ENCODE assay signal across 8 cellular contexts in genomic region chr3:65963787-65964707, GRCh38.
DNase-seq lines count a peak whose midpoint lies in the region; ATAC-seq and TF ChIP-seq lines count a peak whose summit lies in the region.

No MANE protein-coding gene starts in this region.

- H3K27me3 Mint-ChIP-seq in progenitor cell of endocrine pancreas, result no peaks in the 10 kb centered on the region

- no peak overlapping the region for H3K4me3 Mint-ChIP-seq in progenitor cell of endocrine pancreas (ENCODE audit: low read depth)

- H3K4me3 ChIP-seq in GM23248 (no peak overlapping the region), HUES64 (ENCODE audit: low read length) (no peak overlapping the region), mammary epithelial cell (replicated peaks in 1 of 3; ENCODE audit: insufficient read depth in 1 of 3, low read depth in 2 of 3, low read length in 3 of 3) (peak overlapping the region in 1 of 3 experiments; percentile 4)

- CTCF ChIA-PET in mammary epithelial cell (lab: Charles Lee; ENCODE audit: low non-redundant PET), result interaction anchor here (0.5 kb wide), 1 partner anchor 49 kb away, joined by 3 read pairs; no protein-coding TSS in a partner anchor

- 86 to 93% methylated on average over 5 of the region's 5 CpGs for WGBS in GM23248 (ENCODE audit: low coverage in 1 of 2, low lambda C conversion rate in 2 of 2, missing lambda C conversion rate in 2 of 2), 2 experiments
- 59% methylated on average over 5 of the region's 5 CpGs for WGBS in HUES64
- WGBS in mammary epithelial cell (ENCODE audit: low coverage, missing lambda C conversion rate), result 18% methylated on average over 3 of the region's 5 CpGs

- in situ Hi-C loops in GM23248 (cut with MboI), result no loop called here
- in situ Hi-C loops in mammary epithelial cell (cut with MboI; ENCODE audit: low sequenced_read_pairs in 2 of 2), result no loop called here

- H3K27ac Mint-ChIP-seq in progenitor cell of endocrine pancreas, result peak overlapping the region; percentile 85

- DNase-seq in GM23248 (peak; percentile 96), mammary epithelial cell (peak; percentile 91), progenitor cell of endocrine pancreas (ENCODE audit: low spot score, unreplicated experiment) (no peak), globus pallidus (ENCODE audit: low spot score) (no peak), dedifferentiated amniotic fluid mesenchymal stem cell (ENCODE audit: extremely low spot score) (no peak), putamen (ENCODE audit: low spot score) (no peak)

- H3K79me2 ChIP-seq in GM23248 (ENCODE audit: insufficient read depth) (peaks cover 90% of the 10 kb centered on the region), mammary epithelial cell (ENCODE audit: insufficient read depth, low read length) (no peaks in the 10 kb centered on the region)

- H2AFZ ChIP-seq in GM23248 (no peak overlapping the region), mammary epithelial cell (ENCODE audit: low read depth, low read length) (peak overlapping the region; percentile 5)

- H3K9ac ChIP-seq in GM23248 (no peak overlapping the region), HUES64 (ENCODE audit: low read depth, low read length) (peak overlapping the region; percentile 20; the same call in 1 of the 2 replicates), mammary epithelial cell (ENCODE audit: insufficient read depth, low read length) (no peak overlapping the region)

- H3K9me2 ChIP-seq in GM23248 (ENCODE audit: insufficient read depth), result no peaks in the 10 kb centered on the region

- H3K27me3 ChIP-seq in GM23248 (replicated peaks; ENCODE audit: insufficient read depth), result no peaks in the 10 kb centered on the region
- H3K27me3 ChIP-seq in HUES64 (ENCODE audit: insufficient read depth, low read length), result no peaks in the 10 kb centered on the region
- H3K27me3 ChIP-seq in mammary epithelial cell (ENCODE audit: insufficient read depth, low read length), result no peaks in the 10 kb centered on the region

- H3K36me3 ChIP-seq in GM23248 (ENCODE audit: low read depth), result no peaks in the 10 kb centered on the region
- no peaks in the 10 kb centered on the region for H3K36me3 ChIP-seq in HUES64 (ENCODE audit: insufficient read depth, low read length)
- no peaks in the 10 kb centered on the region for H3K36me3 ChIP-seq in mammary epithelial cell (ENCODE audit: insufficient read depth, low read length)

- no peak overlapping the region for H3K27ac ChIP-seq in GM23248
- peak overlapping the region; percentile 34; the same call in 1 of the 2 replicates for H3K27ac ChIP-seq in HUES64 (ENCODE audit: low read depth, low read length)
- H3K27ac ChIP-seq in mammary epithelial cell (ENCODE audit: insufficient read depth, low read depth, low read length), result peak overlapping the region; percentile 71

- H3K4me2 ChIP-seq in GM23248 (ENCODE audit: unreplicated experiment), result peak overlapping the region; percentile 43
- H3K4me2 ChIP-seq in mammary epithelial cell (ENCODE audit: insufficient read depth, low read depth, low read length), result peak overlapping the region; percentile 72

- peak; percentile 97 for ATAC-seq in GM18505 (IDR thresholded peaks at IDR 0.05; ENCODE audit: unreplicated experiment)

- dilution Hi-C loops in mammary epithelial cell (cut with HindIII; ENCODE audit: low sequenced_read_pairs), result no loop called here

- intact Hi-C loops in mammary epithelial cell (cut with micrococcal nuclease), result loop anchor here (2.0 kb wide), 2 partner anchors 53 to 75 kb away; partner anchors contain the start of gene MAGI1

- BruUV-seq in mammary epithelial cell (replicated peaks; lab: Mats Ljungman, UMichigan), result no TSS peak

- peaks cover 31% of the 10 kb centered on the region for H3K4me1 Mint-ChIP-seq in progenitor cell of endocrine pancreas (ENCODE audit: low read depth)

- H3K36me3 Mint-ChIP-seq in progenitor cell of endocrine pancreas (ENCODE audit: insufficient read depth), result peaks cover 10% of the 10 kb centered on the region

- TF ChIP-seq POLR2A in GM18505 (IDR thresholded peaks at IDR 0.05; ENCODE audit: borderline replicate concordance, extremely low read depth, insufficient read depth, insufficient read length), result no peak

- H3K4me1 ChIP-seq in GM23248 (ENCODE audit: insufficient read depth), result peaks cover 25% of the 10 kb centered on the region
- H3K4me1 ChIP-seq in HUES64 (ENCODE audit: insufficient read depth, low read length), result peaks cover 27% of the 10 kb centered on the region
- H3K4me1 ChIP-seq in mammary epithelial cell (ENCODE audit: insufficient read depth, low read length), result peaks cover 17% of the 10 kb centered on the region

- H3K9me3 ChIP-seq in GM23248 (ENCODE audit: low read depth) (no peaks in the 10 kb centered on the region), HUES64 (ENCODE audit: insufficient read depth, low read depth, low read length) (no peaks in the 10 kb centered on the region), mammary epithelial cell (replicated peaks; ENCODE audit: insufficient read depth, low read length) (no peaks in the 10 kb centered on the region)

- H3K9me3 Mint-ChIP-seq in progenitor cell of endocrine pancreas (ENCODE audit: low read depth), result peaks cover 3% of the 10 kb centered on the region

- H3F3A ChIP-seq in GM23248 (ENCODE audit: insufficient read depth), result peaks cover 3% of the 10 kb centered on the region; the same call in 1 of the 2 replicates

- H4K20me1 ChIP-seq in GM23248 (ENCODE audit: insufficient read depth) (no peaks in the 10 kb centered on the region), mammary epithelial cell (ENCODE audit: insufficient read depth, low read length) (no peaks in the 10 kb centered on the region)

- TF ChIP-seq CTCF in mammary epithelial cell (conservative IDR thresholded peaks at IDR 0.05 in 1 of 2, IDR thresholded peaks at IDR 0.05 in 1 of 2; ENCODE audit: extremely low read depth in 1 of 2, insufficient read depth in 1 of 2, low read depth in 1 of 2, low read length in 2 of 2) (no peak), progenitor cell of endocrine pancreas (IDR thresholded peaks at IDR 0.05; ENCODE audit: unreplicated experiment) (no peak)

Comparison
In these comparisons a context has a peak if more than half of its experiments do, and no peak if none do; other contexts are left out.
1. DNase-seq: peak in GM23248 (single experiment) and mammary epithelial cell (single experiment); none in progenitor cell of endocrine pancreas (single experiment), globus pallidus (single experiment), dedifferentiated amniotic fluid mesenchymal stem cell (single experiment) and putamen (single experiment).